ENCODE assay signal across 1 cellular context in genomic region chr6:44072959-44073611, GRCh38.
TF ChIP-seq lines count a peak whose summit lies in the region.

No MANE protein-coding gene starts in this region.

TF ChIP-seq in GM12878, 131 proteins besides CTCF, POLR2A, EP300 and RAD21 (continued from another document):
- TF ChIP-seq, protein P1, sequence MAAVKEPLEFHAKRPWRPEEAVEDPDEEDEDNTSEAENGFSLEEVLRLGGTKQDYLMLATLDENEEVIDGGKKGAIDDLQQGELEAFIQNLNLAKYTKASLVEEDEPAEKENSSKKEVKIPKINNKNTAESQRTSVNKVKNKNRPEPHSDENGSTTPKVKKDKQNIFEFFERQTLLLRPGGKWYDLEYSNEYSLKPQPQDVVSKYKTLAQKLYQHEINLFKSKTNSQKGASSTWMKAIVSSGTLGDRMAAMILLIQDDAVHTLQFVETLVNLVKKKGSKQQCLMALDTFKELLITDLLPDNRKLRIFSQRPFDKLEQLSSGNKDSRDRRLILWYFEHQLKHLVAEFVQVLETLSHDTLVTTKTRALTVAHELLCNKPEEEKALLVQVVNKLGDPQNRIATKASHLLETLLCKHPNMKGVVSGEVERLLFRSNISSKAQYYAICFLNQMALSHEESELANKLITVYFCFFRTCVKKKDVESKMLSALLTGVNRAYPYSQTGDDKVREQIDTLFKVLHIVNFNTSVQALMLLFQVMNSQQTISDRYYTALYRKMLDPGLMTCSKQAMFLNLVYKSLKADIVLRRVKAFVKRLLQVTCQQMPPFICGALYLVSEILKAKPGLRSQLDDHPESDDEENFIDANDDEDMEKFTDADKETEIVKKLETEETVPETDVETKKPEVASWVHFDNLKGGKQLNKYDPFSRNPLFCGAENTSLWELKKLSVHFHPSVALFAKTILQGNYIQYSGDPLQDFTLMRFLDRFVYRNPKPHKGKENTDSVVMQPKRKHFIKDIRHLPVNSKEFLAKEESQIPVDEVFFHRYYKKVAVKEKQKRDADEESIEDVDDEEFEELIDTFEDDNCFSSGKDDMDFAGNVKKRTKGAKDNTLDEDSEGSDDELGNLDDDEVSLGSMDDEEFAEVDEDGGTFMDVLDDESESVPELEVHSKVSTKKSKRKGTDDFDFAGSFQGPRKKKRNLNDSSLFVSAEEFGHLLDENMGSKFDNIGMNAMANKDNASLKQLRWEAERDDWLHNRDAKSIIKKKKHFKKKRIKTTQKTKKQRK (IDR thresholded peaks at IDR 0.05; ENCODE audit: low read depth, low read length), result no peak
- TF ChIP-seq, protein P2, sequence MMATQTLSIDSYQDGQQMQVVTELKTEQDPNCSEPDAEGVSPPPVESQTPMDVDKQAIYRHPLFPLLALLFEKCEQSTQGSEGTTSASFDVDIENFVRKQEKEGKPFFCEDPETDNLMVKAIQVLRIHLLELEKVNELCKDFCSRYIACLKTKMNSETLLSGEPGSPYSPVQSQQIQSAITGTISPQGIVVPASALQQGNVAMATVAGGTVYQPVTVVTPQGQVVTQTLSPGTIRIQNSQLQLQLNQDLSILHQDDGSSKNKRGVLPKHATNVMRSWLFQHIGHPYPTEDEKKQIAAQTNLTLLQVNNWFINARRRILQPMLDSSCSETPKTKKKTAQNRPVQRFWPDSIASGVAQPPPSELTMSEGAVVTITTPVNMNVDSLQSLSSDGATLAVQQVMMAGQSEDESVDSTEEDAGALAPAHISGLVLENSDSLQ (IDR thresholded peaks at IDR 0.05), result 0 out of 2 replicates have a peak, but pooled peaks have one; percentile 14
- TF ChIP-seq SMAD5 (IDR thresholded peaks at IDR 0.05; ENCODE audit: low read depth) (no peak), ATF7 (IDR thresholded peaks at IDR 0.05; ENCODE audit: low read depth) (no peak), SMAD1 (IDR thresholded peaks at IDR 0.05; ENCODE audit: low read depth, partially characterized antibody) (peak; percentile 44), NBN (IDR thresholded peaks at IDR 0.05) (peak; percentile 68; the same call in 1 of the 2 replicates), LARP7 (IDR thresholded peaks at IDR 0.05) (0 out of 2 replicates have a peak, but pooled peaks have one; percentile 28), NR2C1 (IDR thresholded peaks at IDR 0.05) (peak; percentile 20; the same call in 1 of the 2 replicates), EGR1 (IDR thresholded peaks at IDR 0.05; ENCODE audit: borderline replicate concordance in 1 of 2, low read depth in 2 of 2, low read length in 2 of 2) (peak in 1 of 2 experiments; percentile 1; a peak in 1 of 3 replicates), GATAD2B (conservative IDR thresholded peaks at IDR 0.05; ENCODE audit: low read depth) (0 out of 2 replicates have a peak, but pooled peaks have one; percentile 24), MAX (IDR thresholded peaks at IDR 0.05; ENCODE audit: low read depth, low read length) (no peak; the same call in 1 of the 2 replicates), FOXK2 (IDR thresholded peaks at IDR 0.05) (no peak), TCF3 (IDR thresholded peaks at IDR 0.05; ENCODE audit: borderline replicate concordance, insufficient read depth, low read depth, low read length) (peak; percentile 90), ESRRA (IDR thresholded peaks at IDR 0.05; ENCODE audit: low read length) (no peak), MTA3 (IDR thresholded peaks at IDR 0.05; ENCODE audit: borderline replicate concordance, low read length) (no peak), NKRF (conservative IDR thresholded peaks at IDR 0.05) (peak; percentile 69), SRF (IDR thresholded peaks at IDR 0.05; ENCODE audit: low read depth in 2 of 2, low read length in 2 of 2) (0 out of 4 replicates have a peak, but pooled peaks of 1 of the 2 experiments have one; percentile 48), BCLAF1 (IDR thresholded peaks at IDR 0.05) (no peak), KDM1A (IDR thresholded peaks at IDR 0.05; ENCODE audit: borderline replicate concordance) (no peak), WRNIP1 (IDR thresholded peaks at IDR 0.05; ENCODE audit: borderline replicate concordance, low read depth, low read length) (peak; percentile 91; the same call in 1 of the 2 replicates), HDAC6 (IDR thresholded peaks at IDR 0.05; ENCODE audit: unreplicated experiment) (no peak), POU2F2 (IDR thresholded peaks at IDR 0.05; ENCODE audit: borderline replicate concordance, low read depth, low read length) (0 out of 3 replicates have a peak, but pooled peaks have one; percentile 31), STAT3 (IDR thresholded peaks at IDR 0.05; ENCODE audit: low read depth, low read length) (no peak), ZNF207 (IDR thresholded peaks at IDR 0.05; ENCODE audit: borderline replicate concordance) (peak; percentile 33; the same call in 1 of the 2 replicates), ZNF24 (IDR thresholded peaks at IDR 0.05) (no peak), HDGF (IDR thresholded peaks at IDR 0.05) (peak; percentile 19; the same call in 1 of the 2 replicates), POLR2AphosphoS2 (IDR thresholded peaks at IDR 0.05; ENCODE audit: low read depth, low read length) (peak; percentile 44; the same call in 1 of the 2 replicates), STAT1 (conservative IDR thresholded peaks at IDR 0.05) (no peak), SUPT20H (IDR thresholded peaks at IDR 0.05; ENCODE audit: borderline replicate concordance, control insufficient read depth, low read depth, low read length) (no peak), NR2F1 (conservative IDR thresholded peaks at IDR 0.05) (no peak), RCOR1 (conservative IDR thresholded peaks at IDR 0.05; ENCODE audit: low read depth, low read length) (no peak), TCF12 (IDR thresholded peaks at IDR 0.05; ENCODE audit: low read depth, low read length) (peak; percentile 74; the same call in 1 of the 2 replicates), YY1 (IDR thresholded peaks at IDR 0.05; ENCODE audit: low read depth, low read length) (peak; percentile 57; the same call in 1 of the 2 replicates), MXI1 (IDR thresholded peaks at IDR 0.05; ENCODE audit: low read depth, low read length) (peak; percentile 81)
- TF ChIP-seq, protein P3, sequence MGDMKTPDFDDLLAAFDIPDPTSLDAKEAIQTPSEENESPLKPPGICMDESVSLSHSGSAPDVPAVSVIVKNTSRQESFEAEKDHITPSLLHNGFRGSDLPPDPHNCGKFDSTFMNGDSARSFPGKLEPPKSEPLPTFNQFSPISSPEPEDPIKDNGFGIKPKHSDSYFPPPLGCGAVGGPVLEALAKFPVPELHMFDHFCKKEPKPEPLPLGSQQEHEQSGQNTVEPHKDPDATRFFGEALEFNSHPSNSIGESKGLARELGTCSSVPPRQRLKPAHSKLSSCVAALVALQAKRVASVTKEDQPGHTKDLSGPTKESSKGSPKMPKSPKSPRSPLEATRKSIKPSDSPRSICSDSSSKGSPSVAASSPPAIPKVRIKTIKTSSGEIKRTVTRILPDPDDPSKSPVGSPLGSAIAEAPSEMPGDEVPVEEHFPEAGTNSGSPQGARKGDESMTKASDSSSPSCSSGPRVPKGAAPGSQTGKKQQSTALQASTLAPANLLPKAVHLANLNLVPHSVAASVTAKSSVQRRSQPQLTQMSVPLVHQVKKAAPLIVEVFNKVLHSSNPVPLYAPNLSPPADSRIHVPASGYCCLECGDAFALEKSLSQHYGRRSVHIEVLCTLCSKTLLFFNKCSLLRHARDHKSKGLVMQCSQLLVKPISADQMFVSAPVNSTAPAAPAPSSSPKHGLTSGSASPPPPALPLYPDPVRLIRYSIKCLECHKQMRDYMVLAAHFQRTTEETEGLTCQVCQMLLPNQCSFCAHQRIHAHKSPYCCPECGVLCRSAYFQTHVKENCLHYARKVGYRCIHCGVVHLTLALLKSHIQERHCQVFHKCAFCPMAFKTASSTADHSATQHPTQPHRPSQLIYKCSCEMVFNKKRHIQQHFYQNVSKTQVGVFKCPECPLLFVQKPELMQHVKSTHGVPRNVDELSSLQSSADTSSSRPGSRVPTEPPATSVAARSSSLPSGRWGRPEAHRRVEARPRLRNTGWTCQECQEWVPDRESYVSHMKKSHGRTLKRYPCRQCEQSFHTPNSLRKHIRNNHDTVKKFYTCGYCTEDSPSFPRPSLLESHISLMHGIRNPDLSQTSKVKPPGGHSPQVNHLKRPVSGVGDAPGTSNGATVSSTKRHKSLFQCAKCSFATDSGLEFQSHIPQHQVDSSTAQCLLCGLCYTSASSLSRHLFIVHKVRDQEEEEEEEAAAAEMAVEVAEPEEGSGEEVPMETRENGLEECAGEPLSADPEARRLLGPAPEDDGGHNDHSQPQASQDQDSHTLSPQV (IDR thresholded peaks at IDR 0.05), result no peak
- TF ChIP-seq, protein P4, sequence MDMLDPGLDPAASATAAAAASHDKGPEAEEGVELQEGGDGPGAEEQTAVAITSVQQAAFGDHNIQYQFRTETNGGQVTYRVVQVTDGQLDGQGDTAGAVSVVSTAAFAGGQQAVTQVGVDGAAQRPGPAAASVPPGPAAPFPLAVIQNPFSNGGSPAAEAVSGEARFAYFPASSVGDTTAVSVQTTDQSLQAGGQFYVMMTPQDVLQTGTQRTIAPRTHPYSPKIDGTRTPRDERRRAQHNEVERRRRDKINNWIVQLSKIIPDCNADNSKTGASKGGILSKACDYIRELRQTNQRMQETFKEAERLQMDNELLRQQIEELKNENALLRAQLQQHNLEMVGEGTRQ (IDR thresholded peaks at IDR 0.05; ENCODE audit: borderline replicate concordance, low read depth, low read length), result no peak
- TF ChIP-seq, protein P5, sequence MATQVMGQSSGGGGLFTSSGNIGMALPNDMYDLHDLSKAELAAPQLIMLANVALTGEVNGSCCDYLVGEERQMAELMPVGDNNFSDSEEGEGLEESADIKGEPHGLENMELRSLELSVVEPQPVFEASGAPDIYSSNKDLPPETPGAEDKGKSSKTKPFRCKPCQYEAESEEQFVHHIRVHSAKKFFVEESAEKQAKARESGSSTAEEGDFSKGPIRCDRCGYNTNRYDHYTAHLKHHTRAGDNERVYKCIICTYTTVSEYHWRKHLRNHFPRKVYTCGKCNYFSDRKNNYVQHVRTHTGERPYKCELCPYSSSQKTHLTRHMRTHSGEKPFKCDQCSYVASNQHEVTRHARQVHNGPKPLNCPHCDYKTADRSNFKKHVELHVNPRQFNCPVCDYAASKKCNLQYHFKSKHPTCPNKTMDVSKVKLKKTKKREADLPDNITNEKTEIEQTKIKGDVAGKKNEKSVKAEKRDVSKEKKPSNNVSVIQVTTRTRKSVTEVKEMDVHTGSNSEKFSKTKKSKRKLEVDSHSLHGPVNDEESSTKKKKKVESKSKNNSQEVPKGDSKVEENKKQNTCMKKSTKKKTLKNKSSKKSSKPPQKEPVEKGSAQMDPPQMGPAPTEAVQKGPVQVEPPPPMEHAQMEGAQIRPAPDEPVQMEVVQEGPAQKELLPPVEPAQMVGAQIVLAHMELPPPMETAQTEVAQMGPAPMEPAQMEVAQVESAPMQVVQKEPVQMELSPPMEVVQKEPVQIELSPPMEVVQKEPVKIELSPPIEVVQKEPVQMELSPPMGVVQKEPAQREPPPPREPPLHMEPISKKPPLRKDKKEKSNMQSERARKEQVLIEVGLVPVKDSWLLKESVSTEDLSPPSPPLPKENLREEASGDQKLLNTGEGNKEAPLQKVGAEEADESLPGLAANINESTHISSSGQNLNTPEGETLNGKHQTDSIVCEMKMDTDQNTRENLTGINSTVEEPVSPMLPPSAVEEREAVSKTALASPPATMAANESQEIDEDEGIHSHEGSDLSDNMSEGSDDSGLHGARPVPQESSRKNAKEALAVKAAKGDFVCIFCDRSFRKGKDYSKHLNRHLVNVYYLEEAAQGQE (IDR thresholded peaks at IDR 0.05; ENCODE audit: low read depth, low read length), result no peak
- TF ChIP-seq, protein P6, sequence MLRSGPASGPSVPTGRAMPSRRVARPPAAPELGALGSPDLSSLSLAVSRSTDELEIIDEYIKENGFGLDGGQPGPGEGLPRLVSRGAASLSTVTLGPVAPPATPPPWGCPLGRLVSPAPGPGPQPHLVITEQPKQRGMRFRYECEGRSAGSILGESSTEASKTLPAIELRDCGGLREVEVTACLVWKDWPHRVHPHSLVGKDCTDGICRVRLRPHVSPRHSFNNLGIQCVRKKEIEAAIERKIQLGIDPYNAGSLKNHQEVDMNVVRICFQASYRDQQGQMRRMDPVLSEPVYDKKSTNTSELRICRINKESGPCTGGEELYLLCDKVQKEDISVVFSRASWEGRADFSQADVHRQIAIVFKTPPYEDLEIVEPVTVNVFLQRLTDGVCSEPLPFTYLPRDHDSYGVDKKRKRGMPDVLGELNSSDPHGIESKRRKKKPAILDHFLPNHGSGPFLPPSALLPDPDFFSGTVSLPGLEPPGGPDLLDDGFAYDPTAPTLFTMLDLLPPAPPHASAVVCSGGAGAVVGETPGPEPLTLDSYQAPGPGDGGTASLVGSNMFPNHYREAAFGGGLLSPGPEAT (IDR thresholded peaks at IDR 0.05; ENCODE audit: low read depth), result peak; percentile 68; the same call in 1 of the 2 replicates
